ENCODE assay signal across 1 cellular context in the genomic region with DNA sequence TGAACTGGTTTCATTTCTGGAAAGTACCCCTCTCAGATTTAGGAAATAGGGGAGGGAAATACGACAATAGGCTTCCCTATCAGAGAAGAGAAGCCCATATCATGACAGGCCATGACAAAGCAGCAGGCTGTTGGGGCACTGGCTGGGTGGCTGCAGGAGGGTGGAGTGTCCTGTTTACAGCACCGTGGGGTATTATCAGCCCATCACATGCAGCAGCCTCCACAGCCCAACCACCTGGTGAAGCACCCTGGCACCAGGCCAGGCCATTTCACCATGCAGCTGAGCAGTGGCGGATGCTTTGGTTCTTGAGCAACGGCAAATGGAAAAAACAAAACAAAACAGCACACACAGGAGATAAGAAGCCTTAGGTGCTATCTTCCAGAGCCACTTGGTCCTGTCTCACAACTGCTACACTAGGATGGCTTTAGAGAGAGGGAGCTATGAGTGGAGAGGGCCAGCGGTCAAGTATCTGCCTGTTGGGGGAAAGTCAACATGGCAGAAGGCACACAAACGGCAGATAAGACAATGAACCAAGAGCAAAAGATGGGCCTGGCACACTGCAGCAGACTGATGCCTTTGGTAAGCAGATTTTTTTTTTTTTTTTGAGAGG.
TF ChIP-seq lines count a peak whose summit lies in the region.

No MANE protein-coding gene starts in this region.

TF ChIP-seq in HepG2, 621 proteins besides CTCF, POLR2A, EP300 and RAD21:
- TF ChIP-seq RFXANK (CRISPR knock-in tag; IDR thresholded peaks at IDR 0.05) (no peak), ZNF205 (CRISPR knock-in tag; IDR thresholded peaks at IDR 0.05) (no peak), CEBPB (IDR thresholded peaks at IDR 0.05; ENCODE audit: borderline replicate concordance, low read depth, low read length) (peak; percentile 47; the same call in 1 of the 2 replicates), SNAI1 (CRISPR knock-in tag; IDR thresholded peaks at IDR 0.05; ENCODE audit: borderline replicate concordance) (no peak)
- TF ChIP-seq, protein P1, sequence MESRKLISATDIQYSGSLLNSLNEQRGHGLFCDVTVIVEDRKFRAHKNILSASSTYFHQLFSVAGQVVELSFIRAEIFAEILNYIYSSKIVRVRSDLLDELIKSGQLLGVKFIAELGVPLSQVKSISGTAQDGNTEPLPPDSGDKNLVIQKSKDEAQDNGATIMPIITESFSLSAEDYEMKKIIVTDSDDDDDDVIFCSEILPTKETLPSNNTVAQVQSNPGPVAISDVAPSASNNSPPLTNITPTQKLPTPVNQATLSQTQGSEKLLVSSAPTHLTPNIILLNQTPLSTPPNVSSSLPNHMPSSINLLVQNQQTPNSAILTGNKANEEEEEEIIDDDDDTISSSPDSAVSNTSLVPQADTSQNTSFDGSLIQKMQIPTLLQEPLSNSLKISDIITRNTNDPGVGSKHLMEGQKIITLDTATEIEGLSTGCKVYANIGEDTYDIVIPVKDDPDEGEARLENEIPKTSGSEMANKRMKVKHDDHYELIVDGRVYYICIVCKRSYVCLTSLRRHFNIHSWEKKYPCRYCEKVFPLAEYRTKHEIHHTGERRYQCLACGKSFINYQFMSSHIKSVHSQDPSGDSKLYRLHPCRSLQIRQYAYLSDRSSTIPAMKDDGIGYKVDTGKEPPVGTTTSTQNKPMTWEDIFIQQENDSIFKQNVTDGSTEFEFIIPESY (CRISPR knock-in tag; IDR thresholded peaks at IDR 0.05): peak; percentile 85; the same call in 1 of the 2 replicates
TF ChIP-seq in HepG2: peak in this region for 2.
